In the genomic region with DNA sequence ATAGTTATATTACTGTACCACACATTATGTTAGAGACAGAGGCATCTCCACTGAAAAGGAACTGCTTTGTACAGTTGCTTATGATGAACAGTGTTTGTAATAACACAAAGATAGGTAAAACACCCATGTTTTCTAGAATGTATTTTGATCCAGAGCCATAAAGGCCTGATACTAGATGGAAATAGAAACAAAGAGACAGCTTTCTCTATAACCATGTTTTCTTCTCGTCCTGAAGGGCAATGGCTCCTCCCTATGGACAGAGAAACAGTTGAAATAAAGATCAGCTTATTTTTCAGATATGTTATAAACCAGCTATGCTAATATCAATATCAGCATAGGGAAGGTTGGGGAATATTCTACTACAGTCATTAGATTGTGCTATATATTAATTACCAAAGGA, we compare ENCODE assay signal across 8 cellular contexts.
DNase-seq lines count a peak whose midpoint lies in the region; ATAC-seq lines count a peak whose summit lies in the region.
"Had no signal": no experiment of that assay in that cellular context is flagged by ENCODE, and none has a peak within 500 bp of the region (broad histone marks: within the 10 kb centered on the region; RNA-seq: fewer than 3 reads in every experiment).

No MANE protein-coding gene starts in this region.

- H3K4me1 Mint-ChIP-seq in activated CD4-positive, alpha-beta T cell treated with anti-CD3 and anti-CD28 coated beads, Interleukin-2, amount 10 ng/mL, durations not matched to agents 7 days and 5 days = no peaks in the 10 kb centered on the region

- no peak overlapping the region for H3K4me3 Mint-ChIP-seq in activated CD4-positive, alpha-beta T cell treated with anti-CD3 and anti-CD28 coated beads, Interleukin-2, amount 10 ng/mL, durations not matched to agents 7 days and 5 days
- H3K4me3 Mint-ChIP-seq: T-helper 1 cell treated with Interleukin-12 subunit alpha and Interleukin-12 subunit beta and Interleukin-4 antibody, amounts not matched to agents 30 μg/mL and 1 μg/mL, for 36 hours had no signal

- H3K27ac Mint-ChIP-seq in activated CD4-positive, alpha-beta T cell treated with anti-CD3 and anti-CD28 coated beads, Interleukin-2, amount 10 ng/mL, durations not matched to agents 7 days and 5 days = no peak overlapping the region
- H3K27ac Mint-ChIP-seq: T-helper 1 cell treated with Interleukin-12 subunit alpha and Interleukin-12 subunit beta and Interleukin-4 antibody, amounts not matched to agents 30 μg/mL and 1 μg/mL, for 36 hours had no signal

- CTCF ChIA-PET in activated CD4-positive, alpha-beta T cell treated with anti-CD3 and anti-CD28 coated beads, Interleukin-2, amount 10 ng/mL, durations not matched to agents 7 days and 5 days (lab: Charles Lee) = no interaction called here

- no peak for ATAC-seq in GM18870 (IDR thresholded peaks at IDR 0.05; ENCODE audit: unreplicated experiment)
- no peak for ATAC-seq in GM18868 (IDR thresholded peaks at IDR 0.05; ENCODE audit: unreplicated experiment)

- H3K9me3 Mint-ChIP-seq in activated CD4-positive, alpha-beta T cell treated with anti-CD3 and anti-CD28 coated beads, Interleukin-2, amount 10 ng/mL, durations not matched to agents 7 days and 5 days = no peaks in the 10 kb centered on the region
- H3K9me3 Mint-ChIP-seq: T-helper 1 cell treated with Interleukin-12 subunit alpha and Interleukin-12 subunit beta and Interleukin-4 antibody, amounts not matched to agents 30 μg/mL and 1 μg/mL, for 36 hours had no signal

- peak; percentile 6 for DNase-seq in HCEC 1CT
- DNase-seq in NCI-H2196 (lab: John Stamatoyannopoulos, UW; ENCODE audit: unreplicated experiment) = peak; percentile 31
- DNase-seq in astrocyte of the hippocampus (ENCODE audit: low read depth, low spot score) = peak; percentile 20
- peak; percentile 74 for DNase-seq in pons (ENCODE audit: low spot score)
- DNase-seq in activated CD4-positive, alpha-beta T cell treated with anti-CD3 and anti-CD28 coated beads, Interleukin-2, amount 10 ng/mL, durations not matched to agents 7 days and 5 days = no peak

- no peaks in the 10 kb centered on the region for H3K27me3 Mint-ChIP-seq in activated CD4-positive, alpha-beta T cell treated with anti-CD3 and anti-CD28 coated beads, Interleukin-2, amount 10 ng/mL, durations not matched to agents 7 days and 5 days

- POLR2A ChIA-PET in activated CD4-positive, alpha-beta T cell treated with anti-CD3 and anti-CD28 coated beads, Interleukin-2, amount 10 ng/mL, durations not matched to agents 7 days and 5 days (lab: Charles Lee) = no interaction called here

- H3K36me3 Mint-ChIP-seq in activated CD4-positive, alpha-beta T cell treated with anti-CD3 and anti-CD28 coated beads, Interleukin-2, amount 10 ng/mL, durations not matched to agents 7 days and 5 days (ENCODE audit: low read depth) = no peaks in the 10 kb centered on the region
